Comparison of ENCODE assay signal across 10 cellular contexts in the genomic region with DNA sequence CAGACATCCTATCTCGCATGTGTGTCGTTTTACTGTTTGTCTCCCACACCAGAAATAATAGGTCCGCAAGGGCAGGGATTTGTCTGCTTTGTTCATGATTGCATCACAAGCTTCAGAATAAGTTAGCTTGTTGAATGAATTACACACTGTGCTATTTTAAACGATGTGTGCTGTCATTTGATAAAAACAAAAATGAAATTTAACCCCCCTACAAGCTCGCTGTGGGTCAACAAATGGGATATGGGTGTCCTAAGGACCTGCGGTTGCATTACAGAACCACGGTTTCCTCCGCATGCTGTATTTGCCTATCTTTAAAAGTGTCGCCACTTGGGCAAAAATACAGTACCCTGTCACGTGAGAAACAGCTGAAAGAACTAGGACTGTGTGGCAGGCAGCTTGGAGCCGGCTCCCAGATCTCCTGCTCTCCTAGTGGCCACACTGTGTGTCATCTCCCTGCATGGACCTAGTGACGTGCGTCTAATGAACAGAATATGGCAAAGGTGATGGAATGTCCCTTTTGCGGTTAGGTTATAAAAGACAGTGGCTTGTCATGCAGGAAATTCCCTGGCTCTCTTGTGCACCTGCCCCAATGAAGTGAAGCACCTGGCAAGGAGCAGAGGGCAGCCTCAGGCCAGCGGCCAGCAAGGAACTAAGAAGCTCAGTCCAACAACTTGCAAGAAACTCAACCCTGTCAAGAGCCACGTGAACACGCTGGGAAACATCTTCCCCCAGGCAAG. TPM values are rescaled to one million over a fixed set of nuclear protein-coding genes. Genes with fewer than 3 reads are reported as not detected.
DNase-seq lines count a peak whose midpoint lies in the region; ATAC-seq, FAIRE-seq and TF ChIP-seq lines count a peak whose summit lies in the region.
"Had no signal": no experiment of that assay in that cellular context is flagged by ENCODE, and none has a peak within 500 bp of the region (broad histone marks: within the 10 kb centered on the region; RNA-seq: fewer than 3 reads in every experiment).

No MANE protein-coding gene starts in this region.

- ATAC-seq in GM21528 (IDR thresholded peaks at IDR 0.05; ENCODE audit: low FRiP score, unreplicated experiment), result peak; percentile 46

- no peaks in the 10 kb centered on the region for H3K27me3 ChIP-seq in iPS-18a (ENCODE audit: control insufficient read depth, insufficient read depth, low read length)

- H3K9ac ChIP-seq in iPS-18a (ENCODE audit: low read length), result peak overlapping the region; percentile 6

- H3K27ac ChIP-seq in iPS-18a (ENCODE audit: low read length), result peak overlapping the region; percentile 60

- no peaks in the 10 kb centered on the region for H3K9me3 ChIP-seq in iPS-18a (ENCODE audit: control insufficient read depth, low read depth, low read length)

- DNase-seq in GM12892 (ENCODE audit: insufficient read length), result no peak
- peak; percentile 41 for DNase-seq in LNCaP clone FGC (ENCODE audit: low read depth)
- no peak for DNase-seq in stimulated activated CD4-positive, alpha-beta T cell treated with anti-CD3 and anti-CD28 coated beads, Interleukin-4, amount 100 ng/mL, for 1 hour
- no peak for DNase-seq in stimulated activated naive CD4-positive, alpha-beta T cell treated with Interleukin-2 at 50 U/mL for 16 hours (lab: John Stamatoyannopoulos, UW)
- no peak for DNase-seq in anterior cingulate cortex (lab: John Stamatoyannopoulos, UW)
- DNase-seq in AG08395 (ENCODE audit: low spot score), result no peak
- DNase-seq: activated effector memory CD4-positive, alpha-beta T cell treated with anti-CD3 and anti-CD28 coated beads, Interleukin-2, amount 50 U/mL, for 16 hours; NCI-H446 had no signal

- H3K4me1 ChIP-seq in iPS-18a (ENCODE audit: control insufficient read depth, low read depth, low read length), result peaks cover 51% of the 10 kb centered on the region

- peak; percentile 92 for FAIRE-seq in GM12892 (lab: Jason Lieb, UNC)

- no peak for TF ChIP-seq CTCF in LNCaP clone FGC (IDR thresholded peaks at IDR 0.05; ENCODE audit: control insufficient read depth, extremely low read depth, insufficient read depth)

- no peak; the same call in none of the 2 replicates for TF ChIP-seq POLR2A in GM12892 (IDR thresholded peaks at IDR 0.05; ENCODE audit: low read depth, low read length)

- no peak overlapping the region for H3K4me3 ChIP-seq in LNCaP clone FGC (ENCODE audit: low read depth, low read length)
- H3K4me3 ChIP-seq in iPS-18a (ENCODE audit: low read length), result no peak overlapping the region

- peaks cover 48% of the 10 kb centered on the region for H3K36me3 ChIP-seq in iPS-18a (ENCODE audit: control insufficient read depth, low read depth, low read length)

RNA-seq across cellular contexts. Expression of gene CRYGN, which starts 32.9 kb away (rescaled TPM):
- polyA plus RNA-seq in GM12892 (2012; ENCODE audit: missing spikeins), result not detected

RNA-seq across cellular contexts. Expression of gene RHEB, which starts 46.9 kb away (rescaled TPM):
- 41.4 TPM for polyA plus RNA-seq in GM12892 (2012; ENCODE audit: missing spikeins)
